Comparison of ENCODE assay signal across 1 cellular context in the genomic region with DNA sequence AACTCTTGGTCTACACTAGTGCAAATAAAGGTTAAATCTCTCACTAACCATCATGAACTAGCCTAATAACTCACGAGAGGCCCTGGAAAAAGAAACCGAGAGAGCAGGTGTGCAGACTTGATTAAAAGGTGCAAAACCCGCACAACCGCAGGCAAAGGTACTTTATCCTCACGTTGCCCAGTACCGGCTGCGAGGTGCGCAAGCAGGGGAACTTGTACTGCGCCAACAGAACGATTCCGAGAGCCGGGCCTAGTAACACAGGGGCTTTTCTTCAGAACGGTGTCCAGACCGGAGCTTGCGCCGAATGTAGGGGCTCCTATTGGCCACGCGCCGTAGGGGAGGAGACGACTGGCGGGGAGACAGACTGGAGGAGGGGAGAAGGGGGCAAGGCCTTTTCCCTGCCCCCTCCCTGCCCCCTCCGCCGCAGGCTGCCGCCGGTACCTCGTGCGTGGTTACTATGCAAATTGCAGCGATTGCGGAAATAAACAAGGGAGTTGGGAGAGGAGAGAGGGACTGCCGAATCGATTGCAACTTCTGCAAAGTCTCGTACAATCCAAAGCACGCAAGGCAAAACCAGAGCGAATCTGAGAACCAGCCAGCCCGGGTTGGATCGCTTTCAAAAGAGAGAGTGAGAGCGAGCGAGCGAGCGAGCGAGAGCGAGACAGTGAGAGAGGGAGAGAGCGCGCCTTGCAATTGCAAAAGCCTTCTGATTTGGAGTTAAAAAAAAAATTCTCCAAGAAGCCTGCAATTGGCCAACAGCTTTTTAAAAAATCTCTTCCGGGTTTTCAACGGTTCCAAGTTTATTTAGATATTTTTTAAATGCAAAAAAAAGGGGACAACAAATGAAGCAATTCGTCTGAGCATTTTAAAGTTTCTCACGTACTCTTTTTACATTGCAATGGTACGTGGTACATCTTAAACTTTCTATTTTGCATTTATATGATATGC.
TF ChIP-seq lines count a peak whose summit lies in the region.

No MANE protein-coding gene starts in this region.

TF ChIP-seq in IMR-90, 13 proteins besides CTCF, POLR2A, EP300 and RAD21:
- no peak for TF ChIP-seq RCOR1 (IDR thresholded peaks at IDR 0.05; ENCODE audit: insufficient replicate concordance, low read length)
- peak; percentile 30; the same call in 1 of the 2 replicates for TF ChIP-seq MAZ (IDR thresholded peaks at IDR 0.05; ENCODE audit: borderline replicate concordance, low read depth, low read length)
- 0 out of 2 replicates have a peak, but pooled peaks have one; percentile 3 for TF ChIP-seq MAFK (IDR thresholded peaks at IDR 0.05; ENCODE audit: low read depth, low read length)
- peak; percentile 60; the same call in 1 of the 2 replicates for TF ChIP-seq MXI1 (IDR thresholded peaks at IDR 0.05; ENCODE audit: borderline replicate concordance, low read depth, low read length)
TF ChIP-seq in IMR-90: peak in this region for 3.
